ENCODE assay signal across 8 cellular contexts in genomic region chr6:111871207-111871606, GRCh38. TPM values are rescaled to one million over a fixed set of nuclear protein-coding genes. Genes with fewer than 3 reads are reported as not detected.
A peak's percentile ranks its signal among the peaks of the same experiment; 100 is the strongest.
DNase-seq lines count a peak whose midpoint lies in the region; ATAC-seq lines count a peak whose summit lies in the region.

No MANE protein-coding gene starts in this region.

- H3K36me3 Mint-ChIP-seq in activated T-cell treated with anti-CD3 and anti-CD28 coated beads, Interleukin-2, amount 50 U/mL, for 4 hours (ENCODE audit: insufficient read depth), result peaks cover 27% of the 10 kb centered on the region
- H3K36me3 Mint-ChIP-seq in stimulated activated naive CD8-positive, alpha-beta T cell treated with anti-CD3 and anti-CD28 coated beads, Interleukin-15, Interleukin-2, amounts not matched to agents 100 ng/mL and 50 ng/mL, for 24 hours (ENCODE audit: low read depth), result peaks cover 55% of the 10 kb centered on the region

- H3K27ac Mint-ChIP-seq in stimulated activated naive CD8-positive, alpha-beta T cell treated with anti-CD3 and anti-CD28 coated beads, Interleukin-15, Interleukin-2, amounts not matched to agents 100 ng/mL and 50 ng/mL, for 24 hours, result peak overlapping the region; percentile 98

- ATAC-seq in activated T-cell treated with anti-CD3 and anti-CD28 coated beads, Interleukin-2, amount 50 U/mL, for 4 hours, result peak; percentile 12 to 19
- no peak for ATAC-seq in HG03095 (IDR thresholded peaks at IDR 0.05; ENCODE audit: unreplicated experiment)
- no peak for ATAC-seq in HG02884 (IDR thresholded peaks at IDR 0.05; ENCODE audit: unreplicated experiment)

- no peaks in the 10 kb centered on the region for H3K9me3 Mint-ChIP-seq in activated T-cell treated with anti-CD3 and anti-CD28 coated beads, Interleukin-2, amount 50 U/mL, for 4 hours
- H3K9me3 Mint-ChIP-seq in stimulated activated naive CD8-positive, alpha-beta T cell treated with anti-CD3 and anti-CD28 coated beads, Interleukin-15, Interleukin-2, amounts not matched to agents 100 ng/mL and 50 ng/mL, for 24 hours, result no peaks in the 10 kb centered on the region

- H3K27me3 Mint-ChIP-seq in activated T-cell treated with anti-CD3 and anti-CD28 coated beads, Interleukin-2, amount 50 U/mL, for 4 hours (ENCODE audit: low read depth), result no peaks in the 10 kb centered on the region
- no peaks in the 10 kb centered on the region for H3K27me3 Mint-ChIP-seq in stimulated activated naive CD8-positive, alpha-beta T cell treated with anti-CD3 and anti-CD28 coated beads, Interleukin-15, Interleukin-2, amounts not matched to agents 100 ng/mL and 50 ng/mL, for 24 hours

- peak overlapping the region; percentile 71 for H3K4me3 ChIP-seq in iPS-11a (ENCODE audit: low read depth, low read length)

- peak; percentile 23 for DNase-seq in Ammon's horn (ENCODE audit: low spot score)
- DNase-seq in HT-29 (ENCODE audit: low spot score), result peak; percentile 26
- DNase-seq in activated T-cell treated with anti-CD3 and anti-CD28 coated beads, Interleukin-2, amount 50 U/mL, for 4 hours, result peak; percentile 38
- DNase-seq in GOT3 (lab: John Stamatoyannopoulos, UW), result no peak

- H3K4me3 Mint-ChIP-seq in activated T-cell treated with anti-CD3 and anti-CD28 coated beads, Interleukin-2, amount 50 U/mL, for 4 hours, result peak overlapping the region; percentile 98
- peak overlapping the region; percentile 84 for H3K4me3 Mint-ChIP-seq in stimulated activated naive CD8-positive, alpha-beta T cell treated with anti-CD3 and anti-CD28 coated beads, Interleukin-15, Interleukin-2, amounts not matched to agents 100 ng/mL and 50 ng/mL, for 24 hours

- H3K4me1 Mint-ChIP-seq in activated T-cell treated with anti-CD3 and anti-CD28 coated beads, Interleukin-2, amount 50 U/mL, for 4 hours (ENCODE audit: low read depth), result peaks cover 56% of the 10 kb centered on the region
- H3K4me1 Mint-ChIP-seq in stimulated activated naive CD8-positive, alpha-beta T cell treated with anti-CD3 and anti-CD28 coated beads, Interleukin-15, Interleukin-2, amounts not matched to agents 100 ng/mL and 50 ng/mL, for 24 hours (ENCODE audit: low read depth), result peaks cover 69% of the 10 kb centered on the region

RNA-seq across cellular contexts. Expression of gene FYN, which starts 2.0 kb away (rescaled TPM):
- 10.9 and 13.9 TPM in 2 replicates for total RNA-seq in HT-29 (2014; rRNA removed; shearing (Covaris generic))
- total RNA-seq in activated T-cell treated with anti-CD3 and anti-CD28 coated beads, Interleukin-2, amount 50 U/mL, for 4 hours, result 100 to 1,000 TPM; 481 to 505 (median 485) TPM

Comparison
In these comparisons a context has a peak if more than half of its experiments do, and no peak if none do; other contexts are left out.
1. ATAC-seq: peak in activated T-cell treated with anti-CD3 and anti-CD28 coated beads, Interleukin-2, amount 50 U/mL, for 4 hours (2 of 2); none in HG03095 (single experiment) and HG02884 (single experiment).
2. RNA of gene FYN, which starts 2.0 kb away (total RNA-seq): 481 to 505 TPM in activated T-cell treated with anti-CD3 and anti-CD28 coated beads, Interleukin-2, amount 50 U/mL, for 4 hours; 10.9 to 13.9 TPM in HT-29; every median in the first group is over 10 times any median in the second.